2 cellular contexts compared by ENCODE assay signal in genomic region chr4:99227646-99228045, GRCh38. TPM values are rescaled to one million over a fixed set of nuclear protein-coding genes. Genes with fewer than 3 reads are reported as not detected.
"Had no signal": no experiment of that assay in that cellular context is flagged by ENCODE, and none has a peak within 500 bp of the region (broad histone marks: within the 10 kb centered on the region; RNA-seq: fewer than 3 reads in every experiment).

No MANE protein-coding gene starts in this region.

RNA-seq across cellular contexts. Expression of gene ADH6, which starts 8.6 kb away (rescaled TPM):
- polyA plus RNA-seq: neural cell, right cardiac atrium had no signal
